Comparison of ENCODE assay signal across 25 cellular contexts in genomic region chr20:62336329-62336728, GRCh38. TPM values are rescaled to one million over a fixed set of nuclear protein-coding genes. Genes with fewer than 3 reads are reported as not detected.
DNase-seq lines count a peak whose midpoint lies in the region; ATAC-seq and TF ChIP-seq lines count a peak whose summit lies in the region.
"Had no signal": no experiment of that assay in that cellular context is flagged by ENCODE, and none has a peak within 500 bp of the region (broad histone marks: within the 10 kb centered on the region; RNA-seq: fewer than 3 reads in every experiment).

No MANE protein-coding gene starts in this region.

- peaks cover 71% of the 10 kb centered on the region for H3K4me1 ChIP-seq in BLaER1
- no peaks in the 10 kb centered on the region for H3K4me1 ChIP-seq in Panc1 (ENCODE audit: control insufficient read depth, insufficient read depth, low read length)
- peaks cover 3% of the 10 kb centered on the region for H3K4me1 ChIP-seq in testis
- H3K4me1 ChIP-seq in SK-N-SH (ENCODE audit: control insufficient read depth in 1 of 2, insufficient read depth in 2 of 2, low read depth in 1 of 2, low read length in 1 of 2): no peaks in the 10 kb centered on the region
- H3K4me1 ChIP-seq: breast epithelium, upper lobe of right lung had no signal

- CTCF ChIA-PET in Panc1 (lab: Charles Lee) (no interaction called here), SK-N-SH (lab: Yijun Ruan, JAX) (interaction anchor here (1.8 kb wide), 1 partner anchor 46 kb away, joined by 4 read pairs; no protein-coding TSS in a partner anchor)

- no peaks in the 10 kb centered on the region for H3K9me2 ChIP-seq in SK-N-SH

- H2AFZ ChIP-seq in SK-N-SH (ENCODE audit: low read depth): no peak overlapping the region

- peaks cover 0 to 7% of the 10 kb centered on the region in 2 donors for H3K36me3 Mint-ChIP-seq in naive B cell
- H3K36me3 Mint-ChIP-seq: activated naive CD4-positive, alpha-beta T cell treated with anti-CD3 and anti-CD28 coated beads, Interleukin-2, amount 50 U/mL, for 24 hours had no signal

- 85 to 100% methylated on average over 1 to 11 of the region's 11 CpGs for WGBS in testis, 2 donors
- 100% methylated on average over 8 of the region's 11 CpGs for WGBS in SK-N-SH (ENCODE audit: low lambda C conversion rate)

- ATAC-seq in Panc1 (peak; percentile 15; the same call in 1 of the 2 replicates), naive B cell (ENCODE audit: low read depth in 2 of 2) (no peak), HG03521 (IDR thresholded peaks at IDR 0.05; ENCODE audit: unreplicated experiment) (no peak)
- ATAC-seq: upper lobe of right lung had no signal

- TF ChIP-seq POLR2A in testis (IDR thresholded peaks at IDR 0.05): no peak

- H3K9ac ChIP-seq in BLaER1 (no peak overlapping the region), SK-N-SH (no peak overlapping the region)

- intact Hi-C loops in Panc1 (cut with micrococcal nuclease; ENCODE audit: unreplicated experiment): no loop called here
- intact Hi-C loops in testis (cut with DNase I; ENCODE audit: low total_unique reads): no loop called here

- POLR2A ChIA-PET in Panc1 (lab: Charles Lee): no interaction called here
- POLR2A ChIA-PET in SK-N-SH (lab: Yijun Ruan, JAX): no interaction called here

- H3K36me3 ChIP-seq in BLaER1 (peaks cover 33% of the 10 kb centered on the region), Panc1 (ENCODE audit: control insufficient read depth, insufficient read depth, low read length) (peaks cover 18% of the 10 kb centered on the region), testis (ENCODE audit: low read depth, missing control alignments) (no peaks in the 10 kb centered on the region), SK-N-SH (replicated peaks in 1 of 2; ENCODE audit: control insufficient read depth in 1 of 2, insufficient read depth in 2 of 2, low read length in 1 of 2) (peaks cover 9 to 47% of the 10 kb centered on the region in 2 experiments)
- H3K36me3 ChIP-seq: breast epithelium, ovary had no signal

- H3K27ac Mint-ChIP-seq in naive B cell: peak overlapping the region; percentile 88 to 99 (median 96)
- H3K27ac Mint-ChIP-seq: activated naive CD4-positive, alpha-beta T cell treated with anti-CD3 and anti-CD28 coated beads, Interleukin-2, amount 50 U/mL, for 24 hours; CD4-positive, alpha-beta T cell; nephron had no signal

- peak overlapping the region; percentile 53 to 87 (median 78) for H3K4me3 Mint-ChIP-seq in naive B cell
- H3K4me3 Mint-ChIP-seq: activated naive CD4-positive, alpha-beta T cell treated with anti-CD3 and anti-CD28 coated beads, Interleukin-2, amount 50 U/mL, for 24 hours; CD4-positive, alpha-beta T cell; nephron had no signal

- DNase-seq in ELF-1 (ENCODE audit: low read depth, low spot score): peak; percentile 41
- no peak for DNase-seq in Panc1 (ENCODE audit: low read depth, low spot score)
- no peak for DNase-seq in naive B cell
- no peak for DNase-seq in AG08395 (ENCODE audit: low spot score)
- no peak for DNase-seq in testis
- DNase-seq in SK-N-SH: no peak
- DNase-seq: activated CD4-positive, alpha-beta T cell treated with anti-CD3 and anti-CD28 coated beads, Interleukin-2, amount 50 U/mL, for 4 hours; activated CD4-positive, CD25-positive, alpha-beta regulatory T cell; activated CD8-positive, alpha-beta memory T cell treated with anti-CD3 and anti-CD28 coated beads, Interleukin-2, amount 50 U/mL, for 4 hours; CD4-positive, alpha-beta T cell; DMS 273 treated with DMSO at 0.1 percent for 48 hours; H7; NCI-H146; NCI-H510A; stimulated activated CD4-positive, alpha-beta T cell treated with anti-CD3 and anti-CD28 coated beads, Interleukin-1b, Interleukin-23, amount 100 ng/mL, for 48 hours; T-helper 1 cell; upper lobe of right lung had no signal

- no peaks in the 10 kb centered on the region for H3K9me3 Mint-ChIP-seq in naive B cell
- H3K9me3 Mint-ChIP-seq: activated naive CD4-positive, alpha-beta T cell treated with anti-CD3 and anti-CD28 coated beads, Interleukin-2, amount 50 U/mL, for 24 hours; CD4-positive, alpha-beta T cell; nephron had no signal

- H3K4me3 ChIP-seq in BLaER1: no peak overlapping the region
- no peak overlapping the region for H3K4me3 ChIP-seq in Panc1 (ENCODE audit: low read depth in 2 of 2, low read length in 2 of 2)
- no peak overlapping the region for H3K4me3 ChIP-seq in testis
- H3K4me3 ChIP-seq in SK-N-SH (ENCODE audit: low read depth in 2 of 2, low read length in 1 of 2): no peak overlapping the region
- H3K4me3 ChIP-seq: breast epithelium, ovary, Peyer's patch, smooth muscle cell, upper lobe of right lung had no signal

- H3K79me2 ChIP-seq in SK-N-SH (ENCODE audit: insufficient read depth): no peaks in the 10 kb centered on the region

- H3K4me2 ChIP-seq in BLaER1: peak overlapping the region; percentile 94
- no peak overlapping the region for H3K4me2 ChIP-seq in SK-N-SH
- H3K4me2 ChIP-seq: smooth muscle cell had no signal

- no TSS peak for BruUV-seq in Panc1 (replicated peaks; lab: Mats Ljungman, UMichigan)

- no peaks in the 10 kb centered on the region for H3K27me3 Mint-ChIP-seq in naive B cell

- no peak for TF ChIP-seq RAD21 in SK-N-SH (IDR thresholded peaks at IDR 0.05; ENCODE audit: low read length)

- H3K9me3 ChIP-seq in BLaER1 (peaks cover 4% of the 10 kb centered on the region), Panc1 (ENCODE audit: control insufficient read depth, insufficient read depth, low read depth, low read length) (no peaks in the 10 kb centered on the region), testis (no peaks in the 10 kb centered on the region), SK-N-SH (no peaks in the 10 kb centered on the region)
- H3K9me3 ChIP-seq: breast epithelium, ovary, Peyer's patch, upper lobe of right lung had no signal

- TF ChIP-seq CTCF in Panc1 (IDR thresholded peaks at IDR 0.05) (no peak), testis (IDR thresholded peaks at IDR 0.05) (no peak), SK-N-SH (IDR thresholded peaks at IDR 0.05) (no peak)

- no peaks in the 10 kb centered on the region for H3F3A ChIP-seq in SK-N-SH (replicated peaks; ENCODE audit: insufficient read depth)

- TF ChIP-seq EP300 in SK-N-SH (IDR thresholded peaks at IDR 0.05; ENCODE audit: borderline replicate concordance in 1 of 2, low read depth in 1 of 2, low read length in 1 of 2): no peak

- in situ Hi-C loops in Panc1 (cut with HindIII; ENCODE audit: low pct_unique_long_range_greater_than_20kb, low sequenced_read_pairs): no loop called here

- H3K4me1 Mint-ChIP-seq in naive B cell: peaks cover 42 to 51% (median 48%) of the 10 kb centered on the region in 3 donors
- H3K4me1 Mint-ChIP-seq: activated naive CD4-positive, alpha-beta T cell treated with anti-CD3 and anti-CD28 coated beads, Interleukin-2, amount 50 U/mL, for 24 hours; nephron had no signal

- H3K27ac ChIP-seq in BLaER1: no peak overlapping the region
- no peak overlapping the region for H3K27ac ChIP-seq in Panc1 (ENCODE audit: low read length)
- no peak overlapping the region for H3K27ac ChIP-seq in testis
- H3K27ac ChIP-seq in SK-N-SH (ENCODE audit: low read depth in 2 of 2, low read length in 1 of 2): no peak overlapping the region
- H3K27ac ChIP-seq: breast epithelium, ovary, upper lobe of right lung had no signal

- no peaks in the 10 kb centered on the region for H3K27me3 ChIP-seq in BLaER1
- no peaks in the 10 kb centered on the region for H3K27me3 ChIP-seq in Panc1 (ENCODE audit: control insufficient read depth, insufficient read depth, low read length)
- H3K27me3 ChIP-seq in testis: no peaks in the 10 kb centered on the region
- H3K27me3 ChIP-seq in SK-N-SH (ENCODE audit: insufficient read depth): no peaks in the 10 kb centered on the region
- H3K27me3 ChIP-seq: breast epithelium, ovary, Peyer's patch, upper lobe of right lung had no signal

- H4K20me1 ChIP-seq in BLaER1 (peaks cover 36% of the 10 kb centered on the region), SK-N-SH (ENCODE audit: insufficient read depth) (no peaks in the 10 kb centered on the region)

TF ChIP-seq in SK-N-SH, 30 proteins besides CTCF, POLR2A, EP300 and RAD21 (continues in another document):
- TF ChIP-seq, protein P1, sequence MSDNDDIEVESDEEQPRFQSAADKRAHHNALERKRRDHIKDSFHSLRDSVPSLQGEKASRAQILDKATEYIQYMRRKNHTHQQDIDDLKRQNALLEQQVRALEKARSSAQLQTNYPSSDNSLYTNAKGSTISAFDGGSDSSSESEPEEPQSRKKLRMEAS (IDR thresholded peaks at IDR 0.05; ENCODE audit: low read depth): no peak
- TF ChIP-seq FOSL2 (IDR thresholded peaks at IDR 0.05; ENCODE audit: borderline replicate concordance, low read depth): no peak
- no peak for TF ChIP-seq MEF2A (IDR thresholded peaks at IDR 0.05; ENCODE audit: borderline replicate concordance, low read depth)

RNA-seq across cellular contexts. Expression of gene LAMA5, which starts 30.8 kb away (rescaled TPM):
- total RNA-seq in Panc1 (2021; ENCODE audit: unreplicated experiment) (497 TPM), testis (100 to 1,000 TPM; 121 to 144 TPM)
- polyA plus RNA-seq in Panc1 (2012; ENCODE audit: insufficient read length): 508 TPM
- polyA plus RNA-seq in naive B cell (ENCODE audit: low read depth in 6 of 6) (10 to 100 TPM in 1 of 6 donors, 1 to 10 TPM in 4, under 1 TPM in 1; 0.50 to 11.9 (median 6.1) TPM), testis (ENCODE audit: insufficient read depth, low read depth, low replicate concordance) (33.2 TPM), SK-N-SH (2012; rRNA removed) (16.1 and 27.2 TPM in 2 replicates)
- polyA plus RNA-seq in SK-N-SH (2012; cell fraction: cytosol; rRNA removed): 9.9 and 17.8 TPM in 2 replicates
- 127 and 252 TPM in 2 replicates for polyA plus RNA-seq in SK-N-SH (2012; cell fraction: nucleus; rRNA removed)

RNA-seq across cellular contexts. Expression of gene ADRM1, which starts 33.5 kb away (rescaled TPM):
- total RNA-seq in Panc1 (2021; ENCODE audit: unreplicated experiment): 194 TPM
- 315 TPM for polyA plus RNA-seq in Panc1 (2012; ENCODE audit: insufficient read length)
- 100 to 1,000 TPM in 2 of 6 donors, 10 to 100 TPM in 4; 75.6 to 111 (median 89.0) TPM for polyA plus RNA-seq in naive B cell (ENCODE audit: low read depth in 6 of 6)
- 100 to 1,000 TPM; 283 to 286 TPM for total RNA-seq in testis
- polyA plus RNA-seq in testis (ENCODE audit: insufficient read depth, low read depth, low replicate concordance): 191 TPM
- 137 and 142 TPM in 2 replicates for polyA plus RNA-seq in SK-N-SH (2012; rRNA removed)
- polyA plus RNA-seq in SK-N-SH (2012; cell fraction: cytosol; rRNA removed): 77.3 and 106 TPM in 2 replicates
- polyA plus RNA-seq in SK-N-SH (2012; cell fraction: nucleus; rRNA removed): 122 and 167 TPM in 2 replicates

RNA-seq across cellular contexts. Expression of gene RPS21, which starts 50.6 kb away (rescaled TPM):
- total RNA-seq in Panc1 (2021; ENCODE audit: unreplicated experiment) (1,761 TPM), testis (1,000 to 10,000 TPM in 1 of 2 donors, 100 to 1,000 TPM in 1; 548 to 1,387 TPM)
- 4,052 TPM for polyA plus RNA-seq in Panc1 (2012; ENCODE audit: insufficient read length)
- polyA plus RNA-seq in naive B cell (ENCODE audit: low read depth in 6 of 6) (1,000 to 10,000 TPM; 1,712 to 3,127 (median 2,557) TPM), testis (ENCODE audit: insufficient read depth, low read depth, low replicate concordance) (1,052 TPM), SK-N-SH (2012; rRNA removed) (11,376 and 16,625 TPM in 2 replicates)
- polyA plus RNA-seq in SK-N-SH (2012; cell fraction: cytosol; rRNA removed): 13,224 and 13,754 TPM in 2 replicates
- polyA plus RNA-seq in SK-N-SH (2012; cell fraction: nucleus; rRNA removed): 2,698 and 3,651 TPM in 2 replicates
